ENCODE assay signal across 1 cellular context in the genomic region with DNA sequence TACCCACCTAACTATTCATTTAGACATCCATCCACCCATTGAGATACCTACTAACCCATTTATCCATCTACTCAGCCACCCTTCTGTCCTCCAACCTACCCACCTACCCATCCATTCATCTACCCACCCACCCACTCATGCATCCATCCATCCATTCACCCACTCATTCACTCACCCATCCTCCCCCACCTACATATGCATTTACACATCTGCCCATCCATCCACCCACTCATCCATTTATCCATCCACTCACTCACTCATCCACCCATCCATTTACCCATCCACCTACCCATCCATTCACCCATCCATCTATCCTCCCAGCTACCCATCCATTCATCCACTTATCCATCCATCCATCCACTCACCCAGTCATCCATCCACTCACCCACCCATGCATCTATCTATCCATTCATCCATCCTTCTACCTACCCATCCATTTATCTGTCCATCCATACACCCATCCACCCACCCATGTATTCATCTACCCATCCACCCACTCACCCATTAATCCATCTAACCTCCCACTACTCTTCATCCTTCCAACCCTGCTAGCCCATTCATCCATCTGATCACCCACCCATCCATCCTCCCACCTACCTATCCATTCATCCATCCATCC.
TF ChIP-seq lines count a peak whose summit lies in the region.

No MANE protein-coding gene starts in this region.

TF ChIP-seq in HEK293, 187 proteins besides CTCF, POLR2A, EP300 and RAD21 (continued from another document):
- TF ChIP-seq, protein P1, sequence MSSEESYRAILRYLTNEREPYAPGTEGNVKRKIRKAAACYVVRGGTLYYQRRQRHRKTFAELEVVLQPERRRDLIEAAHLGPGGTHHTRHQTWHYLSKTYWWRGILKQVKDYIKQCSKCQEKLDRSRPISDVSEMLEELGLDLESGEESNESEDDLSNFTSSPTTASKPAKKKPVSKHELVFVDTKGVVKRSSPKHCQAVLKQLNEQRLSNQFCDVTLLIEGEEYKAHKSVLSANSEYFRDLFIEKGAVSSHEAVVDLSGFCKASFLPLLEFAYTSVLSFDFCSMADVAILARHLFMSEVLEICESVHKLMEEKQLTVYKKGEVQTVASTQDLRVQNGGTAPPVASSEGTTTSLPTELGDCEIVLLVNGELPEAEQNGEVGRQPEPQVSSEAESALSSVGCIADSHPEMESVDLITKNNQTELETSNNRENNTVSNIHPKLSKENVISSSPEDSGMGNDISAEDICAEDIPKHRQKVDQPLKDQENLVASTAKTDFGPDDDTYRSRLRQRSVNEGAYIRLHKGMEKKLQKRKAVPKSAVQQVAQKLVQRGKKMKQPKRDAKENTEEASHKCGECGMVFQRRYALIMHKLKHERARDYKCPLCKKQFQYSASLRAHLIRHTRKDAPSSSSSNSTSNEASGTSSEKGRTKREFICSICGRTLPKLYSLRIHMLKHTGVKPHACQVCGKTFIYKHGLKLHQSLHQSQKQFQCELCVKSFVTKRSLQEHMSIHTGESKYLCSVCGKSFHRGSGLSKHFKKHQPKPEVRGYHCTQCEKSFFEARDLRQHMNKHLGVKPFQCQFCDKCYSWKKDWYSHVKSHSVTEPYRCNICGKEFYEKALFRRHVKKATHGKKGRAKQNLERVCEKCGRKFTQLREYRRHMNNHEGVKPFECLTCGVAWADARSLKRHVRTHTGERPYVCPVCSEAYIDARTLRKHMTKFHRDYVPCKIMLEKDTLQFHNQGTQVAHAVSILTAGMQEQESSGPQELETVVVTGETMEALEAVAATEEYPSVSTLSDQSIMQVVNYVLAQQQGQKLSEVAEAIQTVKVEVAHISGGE (tag by site-specific recombination; conservative IDR thresholded peaks at IDR 0.05; ENCODE audit: low read depth), result no peak
- peak; percentile 92 for TF ChIP-seq ZFHX2 (tag by site-specific recombination; conservative IDR thresholded peaks at IDR 0.05)
- TF ChIP-seq ZNF366 (tag by site-specific recombination; conservative IDR thresholded peaks at IDR 0.05), result peak; percentile 82
